ENCODE assay signal across 29 cellular contexts in the genomic region with DNA sequence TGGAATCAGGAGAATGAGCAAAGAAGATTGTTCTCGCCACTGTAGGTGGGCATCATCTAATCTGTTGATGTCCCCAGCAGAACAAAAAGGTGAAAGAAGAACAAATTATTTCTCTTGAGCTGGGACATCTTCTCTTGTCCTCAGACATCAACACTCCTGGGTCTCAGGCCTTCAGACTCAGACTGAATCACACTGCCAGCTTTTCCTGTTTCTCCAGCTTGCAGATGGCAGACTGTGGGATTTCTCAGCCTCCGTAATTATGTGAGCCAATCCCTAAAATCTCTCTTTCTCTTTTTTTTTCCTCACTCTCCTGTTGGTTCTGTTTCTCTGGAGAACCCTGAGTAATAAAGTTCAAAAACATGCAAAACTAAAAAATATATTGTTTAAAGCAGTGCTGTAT. TPM values are rescaled to one million over a fixed set of nuclear protein-coding genes. Genes with fewer than 3 reads are reported as not detected.
"Had no signal": no experiment of that assay in that cellular context is flagged by ENCODE, and none has a peak within 500 bp of the region (broad histone marks: within the 10 kb centered on the region; RNA-seq: fewer than 3 reads in every experiment).

No MANE protein-coding gene starts in this region.

- H3K36me3 ChIP-seq: brain microvascular endothelial cell, esophagus squamous epithelium, left lung, ovary, stomach, upper lobe of left lung had no signal

- H3K4me1 ChIP-seq: left lung, psoas muscle had no signal

- H3K27ac ChIP-seq: brain microvascular endothelial cell, left lung, ovary, psoas muscle, stomach, upper lobe of left lung, VCaP had no signal

- H3K9me3 ChIP-seq: ovary had no signal

- H3K4me1 Mint-ChIP-seq: neural crest cell had no signal

- ATAC-seq: left lung, mucosa of descending colon, psoas muscle, right cardiac atrium had no signal

- H3K27me3 ChIP-seq: brain microvascular endothelial cell, ovary, upper lobe of left lung had no signal

- DNase-seq: activated CD4-positive, alpha-beta T cell treated with anti-CD3 and anti-CD28 coated beads, Interleukin-2, amount 50 U/mL, for 1 hour; activated CD4-positive, CD25-positive, alpha-beta regulatory T cell treated with anti-CD3 and anti-CD28 coated beads, Interleukin-2, amount 50 U/mL, for 72 hours; activated CD8-positive, alpha-beta memory T cell treated with anti-CD3 and anti-CD28 coated beads, Interleukin-2, amount 50 U/mL, for 4 hours; activated effector memory CD4-positive, alpha-beta T cell treated with anti-CD3 and anti-CD28 coated beads, Interleukin-2, amount 50 U/mL, for 16 hours; activated naive CD4-positive, alpha-beta T cell treated with anti-CD3 and anti-CD28 coated beads, Interleukin-2, amount 50 U/mL, for 16 hours; activated T-cell treated with anti-CD3 and anti-CD28 coated beads, Interleukin-2, amount 50 U/mL, for 48 hours; aorta; brain microvascular endothelial cell; cortex of kidney; effector CD4-positive, alpha-beta T cell; esophagus squamous epithelium; foreskin melanocyte; glutamatergic neuron; left lung; mucosa of descending colon; naive B cell; ovary; psoas muscle; right cardiac atrium; stimulated activated CD4-positive, alpha-beta T cell treated with anti-CD3 and anti-CD28 coated beads, Interleukin-4, amount 100 ng/mL, for 1 hour; stomach; upper lobe of left lung had no signal

- H3K27ac Mint-ChIP-seq: naive B cell had no signal

- H3K4me3 ChIP-seq: esophagus squamous epithelium, left lung, mucosa of descending colon, ovary, psoas muscle, stomach, upper lobe of left lung had no signal

- H3K4me3 Mint-ChIP-seq: naive B cell, neural crest cell had no signal

RNA-seq across cellular contexts. Expression of a gene that starts 3.7 kb away (rescaled TPM):
- total RNA-seq: aorta; esophagus squamous epithelium; kidney epithelial cell; left lung; lung microvascular endothelial cell; mucosa of descending colon; neural crest cell; ovary; psoas muscle; right cardiac atrium; skeletal muscle tissue; stomach; T-helper 1 cell treated with Interleukin-12 subunit alpha and Interleukin-12 subunit beta and Interleukin-4 antibody, amounts not matched to agents 30 ng/mL and 1 ng/mL, for 36 hours; temporal lobe; upper lobe of left lung had no signal
- polyA plus RNA-seq: aorta, ovary, psoas muscle, right cardiac atrium, stomach had no signal
